In genomic region chr3:82311901-82312300, GRCh38 we compare ENCODE assay signal across 10 cellular contexts.
"Had no signal": no experiment of that assay in that cellular context is flagged by ENCODE, and none has a peak within 500 bp of the region (broad histone marks: within the 10 kb centered on the region; RNA-seq: fewer than 3 reads in every experiment).

No MANE protein-coding gene starts in this region.

- H3K4me3 Mint-ChIP-seq: GM23338, H9, HFFc6 had no signal

- DNase-seq: H9, HFFc6, IMR-90 had no signal

- H3K4me2 ChIP-seq: GM23338 had no signal

- H3K27ac ChIP-seq: HL-60 had no signal

- ATAC-seq: GM23338, HCT116, K562 had no signal

- H3K4me3 ChIP-seq: GM23338, K562 had no signal

- FAIRE-seq: H1, H54, HTR-8/SVneo, K562 had no signal

- H3K9me3 Mint-ChIP-seq: GM23338, H9 had no signal

- H2AFZ ChIP-seq: GM23338 had no signal

- H3K27ac Mint-ChIP-seq: GM23338, H9, HFFc6 had no signal
